ENCODE assay signal across 1 cellular context in the genomic region with DNA sequence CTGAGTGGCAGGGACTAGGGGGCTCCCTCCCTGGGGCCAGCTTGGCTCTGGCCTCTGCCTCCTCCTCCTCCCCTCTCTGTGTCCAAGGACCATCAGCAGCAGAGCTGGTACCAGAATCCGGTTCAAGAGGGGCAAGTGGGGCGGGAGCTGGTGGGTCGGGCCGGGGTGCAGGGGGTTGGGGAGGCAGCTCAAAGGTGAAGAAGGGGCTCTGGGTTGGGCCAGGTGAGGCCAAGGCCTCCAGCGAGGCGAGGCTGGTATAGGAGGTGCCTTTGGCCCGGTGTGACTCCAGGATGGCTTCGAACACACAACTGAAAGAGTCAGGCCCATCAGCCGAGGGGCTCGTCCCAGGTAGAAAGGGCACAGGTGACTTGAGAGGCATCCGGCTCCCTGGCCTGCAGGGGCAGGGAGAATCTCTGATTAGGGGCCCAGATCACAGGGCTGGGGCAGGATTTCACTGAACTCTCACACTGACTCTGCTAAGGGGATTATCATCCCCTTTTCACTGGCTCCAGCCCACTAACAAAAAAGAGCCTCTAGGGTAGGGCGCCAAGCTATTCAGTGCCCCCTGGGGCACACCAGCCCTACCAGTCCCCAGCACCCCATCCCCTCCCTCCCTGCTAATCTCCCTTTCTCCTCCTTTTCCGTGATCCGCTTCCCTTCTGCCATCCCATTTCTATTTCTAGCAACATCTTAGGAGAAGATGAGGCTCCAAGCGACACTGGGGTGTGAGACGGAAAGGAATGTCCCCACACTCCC.
TF ChIP-seq lines count a peak whose summit lies in the region.

No MANE protein-coding gene starts in this region.

TF ChIP-seq in HEK293, 187 proteins besides CTCF, POLR2A, EP300 and RAD21 (continued from another document):
- TF ChIP-seq ZNF529 (tag by site-specific recombination; IDR thresholded peaks at IDR 0.05; ENCODE audit: insufficient replicate concordance) = no peak
